Comparison of ENCODE assay signal across 1 cellular context in genomic region chr19:36139473-36140288, GRCh38.
TF ChIP-seq lines count a peak whose summit lies in the region.

Gene CAPNS1 (plus strand): TSS chr19:36140066. CDS start chr19:36141012, 946 bp downstream.

TF ChIP-seq in HepG2, 621 proteins besides CTCF, POLR2A, EP300 and RAD21 (continued from another document and continues in another):
- TF ChIP-seq ELK4 (CRISPR knock-in tag; IDR thresholded peaks at IDR 0.05; ENCODE audit: borderline replicate concordance), result no peak
- peak; percentile 73; the same call in 1 of the 2 replicates for TF ChIP-seq ZNF670 (CRISPR knock-in tag; IDR thresholded peaks at IDR 0.05; ENCODE audit: borderline replicate concordance)
- TF ChIP-seq ZNF136 (CRISPR knock-in tag; IDR thresholded peaks at IDR 0.05; ENCODE audit: low read depth), result no peak; the same call in 1 of the 2 replicates
- no peak for TF ChIP-seq MTA1 (CRISPR knock-in tag; IDR thresholded peaks at IDR 0.05; ENCODE audit: borderline replicate concordance)
- TF ChIP-seq ZUFSP (CRISPR knock-in tag; IDR thresholded peaks at IDR 0.05; ENCODE audit: borderline replicate concordance), result no peak
- peak; percentile 80 for TF ChIP-seq KLF12 (CRISPR knock-in tag; IDR thresholded peaks at IDR 0.05; ENCODE audit: borderline replicate concordance)
- TF ChIP-seq TERF1 (CRISPR knock-in tag; IDR thresholded peaks at IDR 0.05), result no peak
- TF ChIP-seq ZNF570 (CRISPR knock-in tag; IDR thresholded peaks at IDR 0.05; ENCODE audit: borderline replicate concordance), result no peak
- TF ChIP-seq NCOA5 (CRISPR knock-in tag; IDR thresholded peaks at IDR 0.05), result peak; percentile 78; the same call in 1 of the 2 replicates
- no peak for TF ChIP-seq SNAPC2 (CRISPR knock-in tag; IDR thresholded peaks at IDR 0.05)
- peak; percentile 60; the same call in 1 of the 2 replicates for TF ChIP-seq KAT7 (CRISPR knock-in tag; IDR thresholded peaks at IDR 0.05; ENCODE audit: borderline replicate concordance)
- peak; percentile 75; the same call in 1 of the 2 replicates for TF ChIP-seq ZNF639 (CRISPR knock-in tag; conservative IDR thresholded peaks at IDR 0.05)
- no peak for TF ChIP-seq PAX8 (CRISPR knock-in tag; IDR thresholded peaks at IDR 0.05; ENCODE audit: borderline replicate concordance)
- peak; percentile 80 for TF ChIP-seq HOXA3 (CRISPR knock-in tag; IDR thresholded peaks at IDR 0.05)
- no peak for TF ChIP-seq ZNF878 (CRISPR knock-in tag; IDR thresholded peaks at IDR 0.05)
- TF ChIP-seq WIZ (CRISPR knock-in tag; IDR thresholded peaks at IDR 0.05), result no peak
- no peak for TF ChIP-seq ZNF296 (CRISPR knock-in tag; conservative IDR thresholded peaks at IDR 0.05)
- peak; percentile 30; the same call in 1 of the 2 replicates for TF ChIP-seq ZNF564 (CRISPR knock-in tag; IDR thresholded peaks at IDR 0.05)
- TF ChIP-seq TAF15 (IDR thresholded peaks at IDR 0.05; ENCODE audit: low read depth, low read length, poor library complexity, severe bottlenecking), result peak; percentile 53
- TF ChIP-seq ZC3H13 (CRISPR knock-in tag; IDR thresholded peaks at IDR 0.05), result peak; percentile 99
- TF ChIP-seq GPBP1L1 (CRISPR knock-in tag; IDR thresholded peaks at IDR 0.05), result no peak
- TF ChIP-seq SYNCRIP (IDR thresholded peaks at IDR 0.05; ENCODE audit: insufficient read depth, low read depth, low read length), result no peak
- no peak for TF ChIP-seq ZBTB1 (CRISPR knock-in tag; IDR thresholded peaks at IDR 0.05; ENCODE audit: borderline replicate concordance)
- TF ChIP-seq LRRFIP1 (CRISPR knock-in tag; conservative IDR thresholded peaks at IDR 0.05), result no peak
- no peak for TF ChIP-seq ZBTB40 (IDR thresholded peaks at IDR 0.05)
- TF ChIP-seq ZBTB40 (CRISPR knock-in tag; IDR thresholded peaks at IDR 0.05), result no peak; the same call in 1 of the 2 replicates
- no peak for TF ChIP-seq CEBPB (IDR thresholded peaks at IDR 0.05; ENCODE audit: borderline replicate concordance, low read depth, low read length)
- TF ChIP-seq ATF1 (CRISPR knock-in tag; IDR thresholded peaks at IDR 0.05), result no peak
- peak; percentile 75; the same call in 1 of the 2 replicates for TF ChIP-seq DMAP1 (CRISPR knock-in tag; IDR thresholded peaks at IDR 0.05)
- TF ChIP-seq KLF11 (CRISPR knock-in tag; IDR thresholded peaks at IDR 0.05), result peak; percentile 71; the same call in 1 of the 2 replicates
- no peak for TF ChIP-seq ZBTB8A (CRISPR knock-in tag; IDR thresholded peaks at IDR 0.05; ENCODE audit: borderline replicate concordance, low read depth)
- TF ChIP-seq JDP2 (CRISPR knock-in tag; IDR thresholded peaks at IDR 0.05; ENCODE audit: borderline replicate concordance), result no peak
- TF ChIP-seq KLF9 (CRISPR knock-in tag; IDR thresholded peaks at IDR 0.05; ENCODE audit: low read depth), result 0 out of 2 replicates have a peak, but pooled peaks have one; percentile 61
- TF ChIP-seq MIER2 (CRISPR knock-in tag; IDR thresholded peaks at IDR 0.05), result peak; percentile 49; the same call in 1 of the 2 replicates
- TF ChIP-seq RCOR2 (CRISPR knock-in tag; IDR thresholded peaks at IDR 0.05), result no peak
- TF ChIP-seq IKZF5 (CRISPR knock-in tag; IDR thresholded peaks at IDR 0.05), result peak; percentile 93
- peak; percentile 64 for TF ChIP-seq DBP (CRISPR knock-in tag; IDR thresholded peaks at IDR 0.05; ENCODE audit: not compliant biosample characterization)
- peak; percentile 67 for TF ChIP-seq PPARG (CRISPR knock-in tag; conservative IDR thresholded peaks at IDR 0.05)
- TF ChIP-seq ZNF557 (CRISPR knock-in tag; IDR thresholded peaks at IDR 0.05), result no peak
- 0 out of 2 replicates have a peak, but pooled peaks have one; percentile 35 for TF ChIP-seq RFXANK (CRISPR knock-in tag; IDR thresholded peaks at IDR 0.05)
- no peak for TF ChIP-seq CENPBD1 (CRISPR knock-in tag; IDR thresholded peaks at IDR 0.05; ENCODE audit: borderline replicate concordance, low read depth)
